Comparison of ENCODE assay signal across 12 cellular contexts in the genomic region with DNA sequence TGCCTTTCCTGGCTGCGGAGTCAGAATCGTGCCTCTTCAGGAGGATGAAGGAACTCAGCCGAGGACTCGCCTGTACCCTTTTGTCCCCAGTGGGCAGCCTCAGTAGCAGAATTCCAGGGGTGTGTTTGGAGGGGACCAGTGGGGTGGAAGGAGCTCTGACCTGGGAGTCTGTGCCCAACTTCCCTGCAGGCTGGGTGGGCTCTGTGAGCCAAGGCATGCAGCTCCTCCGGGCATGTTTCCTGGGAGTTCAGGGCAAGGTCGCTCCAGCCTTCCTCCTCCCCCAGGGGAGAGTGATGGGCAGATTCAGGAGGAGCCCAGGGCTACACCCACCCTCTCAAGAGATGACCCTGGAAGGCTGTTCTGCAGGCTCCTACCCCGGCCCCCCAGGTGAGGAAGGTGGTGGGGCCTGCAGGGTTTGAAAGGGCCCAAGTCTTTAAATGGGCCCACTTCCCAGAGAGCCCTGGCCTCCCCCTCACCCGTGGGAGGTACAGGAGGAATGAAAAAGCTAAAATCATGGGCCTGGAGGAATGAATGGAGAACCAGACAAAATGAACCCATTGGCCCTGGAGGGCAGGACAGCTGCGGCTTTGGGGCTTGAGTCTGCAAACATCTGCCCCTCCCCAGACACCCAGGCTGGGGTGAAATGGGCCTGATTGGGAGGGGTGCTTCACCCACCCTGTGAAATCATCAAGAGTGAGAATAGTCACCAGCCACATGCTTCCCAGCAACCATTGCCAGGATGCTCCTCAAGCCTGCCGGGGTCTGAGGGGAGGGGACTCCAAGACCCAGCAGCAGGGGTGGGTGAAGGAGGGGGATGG.
DNase-seq lines count a peak whose midpoint lies in the region; ATAC-seq, FAIRE-seq and TF ChIP-seq lines count a peak whose summit lies in the region.
"Had no signal": no experiment of that assay in that cellular context is flagged by ENCODE, and none has a peak within 500 bp of the region (broad histone marks: within the 10 kb centered on the region; RNA-seq: fewer than 3 reads in every experiment).

No MANE protein-coding gene starts in this region.

- H3K4me3 ChIP-seq in A549 (no peak overlapping the region), RWPE2 (ENCODE audit: severe bottlenecking) (no peak overlapping the region), sigmoid colon (no peak overlapping the region), upper lobe of right lung (no peak overlapping the region)

- intact Hi-C loops in sigmoid colon (cut with DNase I) (no loop called here), upper lobe of right lung (cut with DNase I) (no loop called here)

- ATAC-seq in A549 (no peak), RWPE2 (ENCODE audit: low read depth) (no peak), upper lobe of right lung (no peak)
- ATAC-seq: HCT116 had no signal

- no peaks in the 10 kb centered on the region for H3K27me3 ChIP-seq in RWPE2 (ENCODE audit: insufficient read depth, poor library complexity, severe bottlenecking)
- H3K27me3 ChIP-seq in sigmoid colon = no peaks in the 10 kb centered on the region
- no peaks in the 10 kb centered on the region for H3K27me3 ChIP-seq in upper lobe of right lung

- 87% methylated on average over 7 of the region's 10 CpGs for WGBS in A549 (ENCODE audit: missing lambda C conversion rate)
- 89 to 90% methylated on average over 10 of the region's 10 CpGs for WGBS in sigmoid colon, 2 donors

- H3K4me2 ChIP-seq in A549 = peak overlapping the region; percentile 19; the same call in 1 of the 3 replicates

- TF ChIP-seq POLR2A in A549 (IDR thresholded peaks at IDR 0.05; ENCODE audit: low read length) = no peak
- TF ChIP-seq POLR2A in sigmoid colon (IDR thresholded peaks at IDR 0.05) = no peak

- H3K36me3 ChIP-seq in RWPE2 (ENCODE audit: low read depth) (no peaks in the 10 kb centered on the region), sigmoid colon (no peaks in the 10 kb centered on the region), upper lobe of right lung (no peaks in the 10 kb centered on the region)

- DNase-seq in A549 (ENCODE audit: low read depth in 1 of 2, low spot score in 1 of 2) (no peak), RWPE2 (ENCODE audit: low spot score) (peak; percentile 78), mesenteric fat pad (ENCODE audit: low spot score) (peak; percentile 73), sigmoid colon (peak; percentile 47), GM19239 (ENCODE audit: insufficient read length, low spot score) (no peak), NCI-H1092 treated with DMSO at 0.1 percent for 48 hours (lab: John Stamatoyannopoulos, UW) (no peak), upper lobe of right lung (no peak)
- DNase-seq: C1 segment of cervical spinal cord; Calu3; CD4-positive, alpha-beta T cell; DMS 273 treated with DMSO at 0.1 percent for 48 hours had no signal

- H3K9me3 ChIP-seq in A549 (no peaks in the 10 kb centered on the region), RWPE2 (ENCODE audit: severe bottlenecking) (no peaks in the 10 kb centered on the region), sigmoid colon (no peaks in the 10 kb centered on the region), upper lobe of right lung (no peaks in the 10 kb centered on the region)

- H3K27ac ChIP-seq in A549 (peak overlapping the region; percentile 34 to 66; a peak in 4 of 6 replicates), RWPE2 (ENCODE audit: poor library complexity, severe bottlenecking) (no peak overlapping the region), sigmoid colon (no peak overlapping the region), upper lobe of right lung (no peak overlapping the region)

- TF ChIP-seq CTCF in A549 (IDR thresholded peaks at IDR 0.05) = no peak
- no peak for TF ChIP-seq CTCF in RWPE2 (IDR thresholded peaks at IDR 0.05; ENCODE audit: poor library complexity, severe bottlenecking)
- TF ChIP-seq CTCF in sigmoid colon (IDR thresholded peaks at IDR 0.05) = no peak
- no peak for TF ChIP-seq CTCF in upper lobe of right lung (IDR thresholded peaks at IDR 0.05)

- TF ChIP-seq RAD21 in A549 (conservative IDR thresholded peaks at IDR 0.05 in 1 of 2, IDR thresholded peaks at IDR 0.05 in 1 of 2) = no peak

- H3K4me1 ChIP-seq in A549 (peaks cover 25% of the 10 kb centered on the region), RWPE2 (ENCODE audit: insufficient read depth, poor library complexity, severe bottlenecking) (no peaks in the 10 kb centered on the region), sigmoid colon (no peaks in the 10 kb centered on the region), upper lobe of right lung (no peaks in the 10 kb centered on the region)

- CTCF ChIA-PET in A549 (lab: Yijun Ruan, JAX) = interaction anchor here (0.8 to 1.2 kb wide), 3 partner anchors 8 to 23 kb away, joined by 3 to 4 read pairs (median 3); no protein-coding TSS in a partner anchor

- FAIRE-seq in A549 (lab: Jason Lieb, UNC) (no peak), GM19239 (lab: Jason Lieb, UNC) (no peak)

- TF ChIP-seq EP300 in A549 (IDR thresholded peaks at IDR 0.05) (no peak), sigmoid colon (IDR thresholded peaks at IDR 0.05) (no peak)

- POLR2A ChIA-PET in A549 (lab: Yijun Ruan, JAX) = no interaction called here

TF ChIP-seq in A549, 52 proteins besides CTCF, POLR2A, EP300 and RAD21:
- no peak for TF ChIP-seq KDM1A (IDR thresholded peaks at IDR 0.05; ENCODE audit: low read depth)
- no peak for TF ChIP-seq RFX5 (IDR thresholded peaks at IDR 0.05)
- TF ChIP-seq FOSL2 (IDR thresholded peaks at IDR 0.05) = no peak
- no peak for TF ChIP-seq FOSL2 (CRISPR knock-in tag; IDR thresholded peaks at IDR 0.05)
- no peak for TF ChIP-seq ZFP36 (IDR thresholded peaks at IDR 0.05; ENCODE audit: borderline replicate concordance, partially characterized antibody)
- TF ChIP-seq TP53 (CRISPR knock-in tag; IDR thresholded peaks at IDR 0.05) = no peak
- no peak for TF ChIP-seq MAFK (IDR thresholded peaks at IDR 0.05; ENCODE audit: partially characterized antibody)
- no peak for TF ChIP-seq JUN (IDR thresholded peaks at IDR 0.05)
- TF ChIP-seq, protein P1, sequence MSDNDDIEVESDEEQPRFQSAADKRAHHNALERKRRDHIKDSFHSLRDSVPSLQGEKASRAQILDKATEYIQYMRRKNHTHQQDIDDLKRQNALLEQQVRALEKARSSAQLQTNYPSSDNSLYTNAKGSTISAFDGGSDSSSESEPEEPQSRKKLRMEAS (IDR thresholded peaks at IDR 0.05) = no peak
- no peak for TF ChIP-seq ESRRA (IDR thresholded peaks at IDR 0.05; ENCODE audit: borderline replicate concordance, low read length)
- no peak for TF ChIP-seq ELK1 (IDR thresholded peaks at IDR 0.05; ENCODE audit: low read depth, low read length)
- no peak for TF ChIP-seq CBX8 (IDR thresholded peaks at IDR 0.05)
- TF ChIP-seq JUNB (IDR thresholded peaks at IDR 0.05) = no peak
- TF ChIP-seq KDM5A (IDR thresholded peaks at IDR 0.05) = no peak
- no peak for TF ChIP-seq CHD4 (IDR thresholded peaks at IDR 0.05; ENCODE audit: borderline replicate concordance)
- TF ChIP-seq SREBF2 (IDR thresholded peaks at IDR 0.05) = no peak
- TF ChIP-seq, protein P2, sequence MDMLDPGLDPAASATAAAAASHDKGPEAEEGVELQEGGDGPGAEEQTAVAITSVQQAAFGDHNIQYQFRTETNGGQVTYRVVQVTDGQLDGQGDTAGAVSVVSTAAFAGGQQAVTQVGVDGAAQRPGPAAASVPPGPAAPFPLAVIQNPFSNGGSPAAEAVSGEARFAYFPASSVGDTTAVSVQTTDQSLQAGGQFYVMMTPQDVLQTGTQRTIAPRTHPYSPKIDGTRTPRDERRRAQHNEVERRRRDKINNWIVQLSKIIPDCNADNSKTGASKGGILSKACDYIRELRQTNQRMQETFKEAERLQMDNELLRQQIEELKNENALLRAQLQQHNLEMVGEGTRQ (IDR thresholded peaks at IDR 0.05) = no peak

Comparison
In these comparisons a context has a peak if more than half of its experiments do, and no peak if none do; other contexts are left out.
1. DNase-seq: peak in RWPE2 (single experiment), mesenteric fat pad (single experiment) and sigmoid colon (single experiment); none in A549 (0 of 2), GM19239 (single experiment), NCI-H1092 treated with DMSO at 0.1 percent for 48 hours (single experiment) and upper lobe of right lung (single experiment).
2. H3K27ac ChIP-seq: peak in A549 (2 of 2); none in RWPE2 (single experiment), sigmoid colon (0 of 4) and upper lobe of right lung (single experiment).